Comparison of ENCODE assay signal across 29 cellular contexts in genomic region chr17:30225919-30226553, GRCh38. TPM values are rescaled to one million over a fixed set of nuclear protein-coding genes. Genes with fewer than 3 reads are reported as not detected.
A peak's percentile ranks its signal among the peaks of the same experiment; 100 is the strongest.
DNase-seq lines count a peak whose midpoint lies in the region; ATAC-seq, FAIRE-seq and TF ChIP-seq lines count a peak whose summit lies in the region.
"Had no signal": no experiment of that assay in that cellular context is flagged by ENCODE, and none has a peak within 500 bp of the region (broad histone marks: within the 10 kb centered on the region; RNA-seq: fewer than 3 reads in every experiment).

No MANE protein-coding gene starts in this region.

- POLR2A ChIA-PET in HepG2 (lab: Yijun Ruan, JAX) = interaction anchor here (1.0 to 2.7 kb wide), 11 partner anchors 9 to 119 kb away, joined by 3 to 9 read pairs (median 5); partner anchors contain the start of gene SLC6A4

- H3K27ac ChIP-seq in HepG2 (ENCODE audit: extremely low read length, insufficient read depth, low read length) (peak overlapping the region; percentile 89), suprapubic skin (no peak overlapping the region)
- H3K27ac ChIP-seq: body of pancreas, gastrocnemius medialis, GM23248, KMS-11 had no signal

- 2% methylated on average over 12 of the region's 15 CpGs for WGBS in HepG2 (ENCODE audit: low lambda C conversion rate)
- 67% methylated on average over 15 of the region's 15 CpGs for WGBS in suprapubic skin

- BruUV-seq in HepG2 (replicated peaks; lab: Mats Ljungman, UMichigan) = no TSS peak

- peak overlapping the region; percentile 79 for H3K4me2 ChIP-seq in HepG2 (ENCODE audit: low read depth, low read length)
- H3K4me2 ChIP-seq: KMS-11, SK-N-SH had no signal

- TF ChIP-seq RAD21 in HepG2 (CRISPR knock-in tag; IDR thresholded peaks at IDR 0.05) = no peak

- H3K9me3 ChIP-seq in HepG2 (ENCODE audit: low read length) = no peaks in the 10 kb centered on the region
- no peaks in the 10 kb centered on the region for H3K9me3 ChIP-seq in suprapubic skin
- H3K9me3 ChIP-seq: body of pancreas, gastrocnemius medialis, SK-N-SH had no signal

- TF ChIP-seq EP300 in HepG2 (IDR thresholded peaks at IDR 0.05; ENCODE audit: low read depth in 2 of 2, low read length in 2 of 2) (peak in 1 of 2 experiments; percentile 86; a peak in 2 of 4 replicates), HepG2 (CRISPR knock-in tag; IDR thresholded peaks at IDR 0.05; ENCODE audit: borderline replicate concordance) (peak; percentile 77), suprapubic skin (IDR thresholded peaks at IDR 0.05) (no peak)

- TF ChIP-seq CTCF in bronchial epithelial cell (IDR thresholded peaks at IDR 0.05; ENCODE audit: insufficient read depth, low read length, severe bottlenecking) (no peak), HepG2 (CRISPR knock-in tag; IDR thresholded peaks at IDR 0.05) (no peak), suprapubic skin (IDR thresholded peaks at IDR 0.05) (no peak)

- H3K4me1 ChIP-seq in HepG2 (ENCODE audit: insufficient read depth, low read length) (peaks cover 89% of the 10 kb centered on the region), suprapubic skin (peaks cover 37% of the 10 kb centered on the region)
- H3K4me1 ChIP-seq: body of pancreas, gastrocnemius medialis had no signal

- DNase-seq in activated effector memory CD4-positive, alpha-beta T cell treated with anti-CD3 and anti-CD28 coated beads, Interleukin-2, amount 50 U/mL, for 16 hours = peak; percentile 21
- no peak for DNase-seq in activated effector memory CD4-positive, alpha-beta T cell treated with Interleukin-2 at 50 U/mL for 16 hours
- no peak for DNase-seq in bronchial epithelial cell (ENCODE audit: low read depth)
- peak; percentile 96 for DNase-seq in HepG2 (ENCODE audit: low spot score)
- DNase-seq in AG08395 (ENCODE audit: low spot score) = no peak
- DNase-seq in suprapubic skin (ENCODE audit: low spot score in 2 of 2) = no peak
- no peak for DNase-seq in kidney glomerular epithelial cell (lab: John Stamatoyannopoulos, UW)
- DNase-seq: activated CD4-positive, alpha-beta memory T cell treated with anti-CD3 and anti-CD28 coated beads for 36 hours; activated CD4-positive, CD25-positive, alpha-beta regulatory T cell treated with anti-CD3 and anti-CD28 coated beads, Interleukin-2, amount 50 U/mL, for 72 hours; activated CD8-positive, alpha-beta memory T cell treated with anti-CD3 and anti-CD28 coated beads, Interleukin-2, amount 50 U/mL, for 4 hours; activated naive CD4-positive, alpha-beta T cell treated with anti-CD3 and anti-CD28 coated beads for 36 hours; body of pancreas; gastrocnemius medialis; GM23248; left cardiac atrium; NCI-H1436; NCI-H226; NCI-H774; nephron progenitor cell; OCI-M1; retina; SK-N-SH; stimulated activated naive CD4-positive, alpha-beta T cell had no signal

- ATAC-seq in HepG2 = peak; percentile 76
- no peak for ATAC-seq in HG03439 (IDR thresholded peaks at IDR 0.05; ENCODE audit: unreplicated experiment)
- ATAC-seq: body of pancreas, gastrocnemius medialis, left cardiac atrium had no signal

- peak overlapping the region; percentile 62 for H2AFZ ChIP-seq in HepG2 (ENCODE audit: low read length)
- H2AFZ ChIP-seq: GM23248 had no signal

- H3K9ac ChIP-seq in HepG2 (ENCODE audit: insufficient read depth, low read depth, low read length) = peak overlapping the region; percentile 60
- H3K9ac ChIP-seq: GM23248, KMS-11, SK-N-SH had no signal

- in situ Hi-C loops in HepG2 (cut with HindIII; ENCODE audit: extremely low pct_ligation_motif_present, low pct_unique_long_range_greater_than_20kb) = no loop called here

- FAIRE-seq in bronchial epithelial cell (lab: Jason Lieb, UNC) (peak; percentile 60), HepG2 (lab: Jason Lieb, UNC) (peak; percentile 90)
- FAIRE-seq: A204.1, HTR-8/SVneo, TTC549 had no signal

- H3K4me3 ChIP-seq in bronchial epithelial cell (ENCODE audit: low read depth, low read length) = no peak overlapping the region
- peak overlapping the region; percentile 34 to 69 (median 61) for H3K4me3 ChIP-seq in HepG2 (replicated peaks in 1 of 3; ENCODE audit: insufficient read depth in 1 of 3, low read depth in 2 of 3, low read length in 3 of 3)
- H3K4me3 ChIP-seq in suprapubic skin = no peak overlapping the region
- H3K4me3 ChIP-seq: body of pancreas, gastrocnemius medialis, GM23248 had no signal

- intact Hi-C loops in HepG2 (cut with micrococcal nuclease; ENCODE audit: unreplicated experiment) = loop anchor here (10.0 kb wide), 1 partner anchor 51 kb away; no protein-coding TSS in a partner anchor

- H3K27me3 ChIP-seq in bronchial epithelial cell (ENCODE audit: control insufficient read depth, insufficient read depth, low read length) (no peaks in the 10 kb centered on the region), HepG2 (ENCODE audit: control insufficient read depth in 1 of 2, insufficient read depth in 2 of 2, low read length in 2 of 2) (no peaks in the 10 kb centered on the region), suprapubic skin (no peaks in the 10 kb centered on the region)

- peak; percentile 41 to 70; a peak in 3 of 4 replicates for TF ChIP-seq POLR2A in HepG2 (IDR thresholded peaks at IDR 0.05; ENCODE audit: insufficient read depth in 1 of 2, low read depth in 2 of 2, low read length in 2 of 2)
- no peak for TF ChIP-seq POLR2A in suprapubic skin (IDR thresholded peaks at IDR 0.05)

- no peaks in the 10 kb centered on the region for H3K79me2 ChIP-seq in HepG2 (ENCODE audit: insufficient read depth, low read length)

- H3K36me3 ChIP-seq in bronchial epithelial cell (ENCODE audit: control insufficient read depth, insufficient read depth, low read length) = no peaks in the 10 kb centered on the region
- H3K36me3 ChIP-seq in HepG2 (replicated peaks in 1 of 2; ENCODE audit: control insufficient read depth in 1 of 2, insufficient read depth in 2 of 2, low read length in 2 of 2) = no peaks in the 10 kb centered on the region
- H3K36me3 ChIP-seq in suprapubic skin = no peaks in the 10 kb centered on the region
- H3K36me3 ChIP-seq: gastrocnemius medialis had no signal

- no peaks in the 10 kb centered on the region for H4K20me1 ChIP-seq in HepG2 (ENCODE audit: insufficient read depth, low read length)

- CTCF ChIA-PET in HepG2 (lab: Yijun Ruan, JAX; ENCODE audit: low intra/inter-chr PET ratio, low total read pairs) = no interaction called here

TF ChIP-seq in HepG2, 621 proteins besides CTCF, POLR2A, EP300 and RAD21 (continues in another document):
- TF ChIP-seq ZNF782 (CRISPR knock-in tag; IDR thresholded peaks at IDR 0.05; ENCODE audit: borderline replicate concordance) = no peak
- TF ChIP-seq SALL1 (CRISPR knock-in tag; IDR thresholded peaks at IDR 0.05) = peak; percentile 66
- 0 out of 2 replicates have a peak, but pooled peaks have one; percentile 33 for TF ChIP-seq POLR2AphosphoS5 (IDR thresholded peaks at IDR 0.05; ENCODE audit: low read depth, low read length)
- TF ChIP-seq SIN3A (IDR thresholded peaks at IDR 0.05; ENCODE audit: borderline replicate concordance, low read depth, low read length) = peak; percentile 17; the same call in 1 of the 2 replicates
- TF ChIP-seq ZMAT3 (CRISPR knock-in tag; conservative IDR thresholded peaks at IDR 0.05) = peak; percentile 14; the same call in 1 of the 2 replicates
- peak; percentile 61 for TF ChIP-seq ZMYM3 (CRISPR knock-in tag; IDR thresholded peaks at IDR 0.05)
- TF ChIP-seq, protein P1, sequence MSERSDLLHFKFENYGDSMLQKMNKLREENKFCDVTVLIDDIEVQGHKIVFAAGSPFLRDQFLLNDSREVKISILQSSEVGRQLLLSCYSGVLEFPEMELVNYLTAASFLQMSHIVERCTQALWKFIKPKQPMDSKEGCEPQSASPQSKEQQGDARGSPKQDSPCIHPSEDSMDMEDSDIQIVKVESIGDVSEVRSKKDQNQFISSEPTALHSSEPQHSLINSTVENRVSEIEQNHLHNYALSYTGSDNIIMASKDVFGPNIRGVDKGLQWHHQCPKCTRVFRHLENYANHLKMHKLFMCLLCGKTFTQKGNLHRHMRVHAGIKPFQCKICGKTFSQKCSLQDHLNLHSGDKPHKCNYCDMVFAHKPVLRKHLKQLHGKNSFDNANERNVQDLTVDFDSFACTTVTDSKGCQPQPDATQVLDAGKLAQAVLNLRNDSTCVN (CRISPR knock-in tag; IDR thresholded peaks at IDR 0.05; ENCODE audit: borderline replicate concordance) = no peak

RNA-seq across cellular contexts. Expression of gene SLC6A4, which starts 9.5 kb away (rescaled TPM):
- total RNA-seq in bronchial epithelial cell (0.13 TPM in 1 of 2 replicates, not detected in the other), HepG2 (2016; rRNA removed; fragmentation: Illumina TruSeq; extraction: Trizol) (5.6 and 7.6 TPM in 2 replicates), suprapubic skin (1 to 10 TPM in 1 of 4 donors, under 1 TPM in 3; 0.42 to 1.6 (median 0.69) TPM)
- 1.9 and 2.0 TPM in 2 replicates for total RNA-seq in HepG2 (2016; cell fraction: cytosol; rRNA removed; fragmentation: Illumina TruSeq; extraction: Trizol; ENCODE audit: low read depth)
- 5.7 and 7.3 TPM in 2 replicates for total RNA-seq in HepG2 (2016; cell fraction: insoluble cytoplasmic fraction; rRNA removed; fragmentation: Illumina TruSeq; extraction: Trizol)
- 4.1 and 5.6 TPM in 2 replicates for total RNA-seq in HepG2 (2016; cell fraction: membrane; rRNA removed; fragmentation: Illumina TruSeq; extraction: Trizol)
- 6.7 and 7.0 TPM in 2 replicates for total RNA-seq in HepG2 (2016; cell fraction: nucleus; rRNA removed; fragmentation: Illumina TruSeq; extraction: Trizol)
- 20.3 and 21.9 TPM in 2 replicates for polyA plus RNA-seq in HepG2 (2011; rRNA removed)
- 15.7 and 20.0 TPM in 2 replicates for polyA plus RNA-seq in HepG2 (2011; cell fraction: cytosol; rRNA removed)
- 8.1 and 11.6 TPM in 2 replicates for polyA plus RNA-seq in HepG2 (2011; cell fraction: nucleus; rRNA removed)
- polyA plus RNA-seq in HepG2 (2012) = 15.5 and 28.1 TPM in 2 replicates
- 1.6 and 2.3 TPM in 2 replicates for polyA plus RNA-seq in HepG2 (2016; cell fraction: cytosol; fragmentation: Illumina TruSeq; extraction: Trizol; ENCODE audit: low read depth)
- polyA plus RNA-seq in HepG2 (2016; cell fraction: insoluble cytoplasmic fraction; fragmentation: Illumina TruSeq; extraction: Trizol; ENCODE audit: low read depth) = 5.2 and 5.3 TPM in 2 replicates
- 3.7 and 4.6 TPM in 2 replicates for polyA plus RNA-seq in HepG2 (2016; cell fraction: membrane; fragmentation: Illumina TruSeq; extraction: Trizol; ENCODE audit: low read depth)
- 9.8 and 10.4 TPM in 2 replicates for polyA plus RNA-seq in HepG2 (2016; cell fraction: nucleus; fragmentation: Illumina TruSeq; extraction: Trizol; ENCODE audit: insufficient read depth, low read depth)
- polyA minus RNA-seq in HepG2 (2011; rRNA and poly(A)+ RNA removed; ENCODE audit: low replicate concordance) = 24.8 TPM in 1 of 2 replicates, not detected in the other
- polyA minus RNA-seq in HepG2 (2011; cell fraction: cytosol; rRNA and poly(A)+ RNA removed) = 7.6 and 9.2 TPM in 2 replicates
- 9.4 and 13.8 TPM in 2 replicates for polyA minus RNA-seq in HepG2 (2011; cell fraction: nucleus; rRNA and poly(A)+ RNA removed)
- total RNA-seq: activated CD4-positive, alpha-beta memory T cell treated with anti-CD3 and anti-CD28 coated beads for 36 hours; activated naive CD4-positive, alpha-beta T cell treated with anti-CD3 and anti-CD28 coated beads for 36 hours; fibroblast of lung; GM23248 had no signal
- polyA plus RNA-seq: fibroblast of lung had no signal

Comparison
In these comparisons a context has a peak if more than half of its experiments do, and no peak if none do; other contexts are left out.
1. DNase-seq: peak in activated effector memory CD4-positive, alpha-beta T cell treated with anti-CD3 and anti-CD28 coated beads, Interleukin-2, amount 50 U/mL, for 16 hours (single experiment) and HepG2 (single experiment); none in activated effector memory CD4-positive, alpha-beta T cell treated with Interleukin-2 at 50 U/mL for 16 hours (single experiment), bronchial epithelial cell (single experiment), AG08395 (single experiment), suprapubic skin (0 of 2) and kidney glomerular epithelial cell (single experiment).
2. H3K4me3 ChIP-seq: peak in HepG2 (3 of 3); none in bronchial epithelial cell (single experiment) and suprapubic skin (single experiment).
3. POLR2A ChIP-seq: peak in HepG2 (2 of 2); none in suprapubic skin (0 of 2).